Comparison of ENCODE assay signal across 8 cellular contexts in the genomic region with DNA sequence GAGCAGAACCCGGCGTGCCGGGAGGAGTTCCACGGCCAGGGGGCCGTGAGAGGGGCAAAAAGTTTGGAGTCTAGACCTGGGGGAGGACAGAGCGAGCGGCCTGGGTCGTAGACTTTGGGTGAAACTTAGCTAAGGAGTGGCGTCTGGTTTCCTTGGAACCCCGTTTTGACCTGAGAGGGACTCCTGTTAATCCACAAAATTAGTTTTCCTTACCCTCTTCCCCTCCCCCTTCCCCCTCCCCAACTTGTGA.
DNase-seq lines count a peak whose midpoint lies in the region; ATAC-seq and TF ChIP-seq lines count a peak whose summit lies in the region.

No MANE protein-coding gene starts in this region.

- peak overlapping the region; percentile 93 for H3K4me3 Mint-ChIP-seq in nephron progenitor cell

- peaks cover 4% of the 10 kb centered on the region for H3K27me3 Mint-ChIP-seq in nephron progenitor cell (ENCODE audit: low read depth, poor library complexity)

- no peaks in the 10 kb centered on the region for H3K9me3 ChIP-seq in MM.1S (replicated peaks; ENCODE audit: insufficient read depth, low read length)
- H3K9me3 ChIP-seq in duodenal mucosa (ENCODE audit: control insufficient read depth in 1 of 2, low read length in 2 of 2): no peaks in the 10 kb centered on the region

- H3K27ac ChIP-seq in MM.1S (ENCODE audit: low read length) (peak overlapping the region; percentile 76), duodenal mucosa (ENCODE audit: low read depth, low read length) (peak overlapping the region; percentile 92)

- H3K9me3 Mint-ChIP-seq in nephron progenitor cell: no peaks in the 10 kb centered on the region

- peak overlapping the region; percentile 74 for H3K4me2 ChIP-seq in MM.1S (ENCODE audit: low read depth, low read length)

- H3K36me3 Mint-ChIP-seq in nephron progenitor cell (ENCODE audit: low read depth): peaks cover 28% of the 10 kb centered on the region

- no peaks in the 10 kb centered on the region; the same call in 1 of the 2 replicates for H3F3A ChIP-seq in MM.1S (ENCODE audit: insufficient read depth, low read length)

- H4K20me1 ChIP-seq in MM.1S (ENCODE audit: insufficient read depth, low read length): no peaks in the 10 kb centered on the region

- no peak for ATAC-seq in HG02973 (IDR thresholded peaks at IDR 0.05; ENCODE audit: unreplicated experiment)

- H3K9me2 ChIP-seq in MM.1S (replicated peaks; ENCODE audit: insufficient read depth, low read length): no peaks in the 10 kb centered on the region

- peaks cover 87% of the 10 kb centered on the region for H3K79me2 ChIP-seq in MM.1S (ENCODE audit: low read length)

- peaks cover 28% of the 10 kb centered on the region for H3K4me1 Mint-ChIP-seq in nephron progenitor cell

- TF ChIP-seq CTCF in MM.1S (IDR thresholded peaks at IDR 0.05; ENCODE audit: low read length) (no peak), nephron progenitor cell (IDR thresholded peaks at IDR 0.05) (no peak)

- 0 out of 2 replicates have a peak, but pooled peaks cover 7% of the 10 kb centered on the region for H3K4me1 ChIP-seq in MM.1S (ENCODE audit: low read length)
- peaks cover 8% of the 10 kb centered on the region in 2 donors for H3K4me1 ChIP-seq in duodenal mucosa (ENCODE audit: control insufficient read depth in 1 of 2, insufficient read depth in 2 of 2, low read length in 2 of 2)

- H3K27me3 ChIP-seq in MM.1S (replicated peaks; ENCODE audit: insufficient read depth, low read length): no peaks in the 10 kb centered on the region
- H3K27me3 ChIP-seq in duodenal mucosa (ENCODE audit: control insufficient read depth in 1 of 2, insufficient read depth in 2 of 2, low read length in 2 of 2): no peaks in the 10 kb centered on the region

- H3K27ac Mint-ChIP-seq in nephron progenitor cell: no peak overlapping the region

- H3K4me3 ChIP-seq in MM.1S (ENCODE audit: low read length) (peak overlapping the region; percentile 96), duodenal mucosa (ENCODE audit: low read depth in 1 of 2, low read length in 2 of 2) (peak overlapping the region; percentile 86 to 92)

- DNase-seq in GM04504 (ENCODE audit: low read depth) (peak; percentile 0), MM.1S (peak; percentile 21), nephron progenitor cell (no peak), ecto neural progenitor cell (ENCODE audit: low spot score) (no peak), SHP77 (lab: John Stamatoyannopoulos, UW) (no peak), dedifferentiated amniotic fluid mesenchymal stem cell (ENCODE audit: extremely low spot score) (no peak)

- H3K9ac ChIP-seq in MM.1S (ENCODE audit: low read length) (peak overlapping the region; percentile 92), duodenal mucosa (ENCODE audit: low read depth in 1 of 2, low read length in 2 of 2) (peak overlapping the region; percentile 92 to 96)

- H3K36me3 ChIP-seq in MM.1S (replicated peaks; ENCODE audit: insufficient read depth, low read length): no peaks in the 10 kb centered on the region
- H3K36me3 ChIP-seq in duodenal mucosa (ENCODE audit: control insufficient read depth in 1 of 2, insufficient read depth in 2 of 2, low read length in 2 of 2): no peaks in the 10 kb centered on the region

- peak overlapping the region; percentile 89 for H2AFZ ChIP-seq in MM.1S (ENCODE audit: low read length)

Comparison
In these comparisons a context has a peak if more than half of its experiments do, and no peak if none do; other contexts are left out.
1. DNase-seq: peak in GM04504 (single experiment) and MM.1S (single experiment); none in nephron progenitor cell (single experiment), ecto neural progenitor cell (single experiment), SHP77 (0 of 2) and dedifferentiated amniotic fluid mesenchymal stem cell (single experiment).